24 cellular contexts compared by ENCODE assay signal in genomic region chr1:225541383-225541782, GRCh38.
DNase-seq lines count a peak whose midpoint lies in the region; ATAC-seq and TF ChIP-seq lines count a peak whose summit lies in the region.
"Had no signal": no experiment of that assay in that cellular context is flagged by ENCODE, and none has a peak within 500 bp of the region (broad histone marks: within the 10 kb centered on the region; RNA-seq: fewer than 3 reads in every experiment).

No MANE protein-coding gene starts in this region.

- intact Hi-C loops in sigmoid colon (cut with DNase I) = no loop called here
- intact Hi-C loops in naive thymus-derived CD4-positive, alpha-beta T cell (cut with micrococcal nuclease) = no loop called here
- intact Hi-C loops in heart right ventricle (cut with DNase I) = no loop called here
- intact Hi-C loops in ascending aorta (cut with DNase I) = no loop called here

- H3K36me3 Mint-ChIP-seq in WTC11 = no peaks in the 10 kb centered on the region
- no peaks in the 10 kb centered on the region for H3K36me3 Mint-ChIP-seq in naive thymus-derived CD4-positive, alpha-beta T cell
- H3K36me3 Mint-ChIP-seq: CD4-positive, alpha-beta memory T cell had no signal

- no peak for TF ChIP-seq EP300 in sigmoid colon (IDR thresholded peaks at IDR 0.05)

- WGBS in sigmoid colon, 2 donors = 93 to 94% methylated on average over 9 of the region's 9 CpGs
- WGBS in heart right ventricle, 2 donors = 81 to 87% methylated on average over 9 of the region's 9 CpGs

- H3K4me3 Mint-ChIP-seq in WTC11 = no peak overlapping the region
- H3K4me3 Mint-ChIP-seq in naive thymus-derived CD4-positive, alpha-beta T cell = no peak overlapping the region
- H3K4me3 Mint-ChIP-seq: CD4-positive, alpha-beta memory T cell had no signal

- no peak for TF ChIP-seq POLR2A in sigmoid colon (IDR thresholded peaks at IDR 0.05)

- H3K4me3 ChIP-seq in sigmoid colon = no peak overlapping the region
- H3K4me3 ChIP-seq in naive thymus-derived CD4-positive, alpha-beta T cell (ENCODE audit: low read length) = no peak overlapping the region
- no peak overlapping the region for H3K4me3 ChIP-seq in heart right ventricle
- H3K4me3 ChIP-seq in ascending aorta = no peak overlapping the region
- H3K4me3 ChIP-seq: A549, PC-9, SJCRH30 had no signal

- no peaks in the 10 kb centered on the region for H3K27me3 ChIP-seq in sigmoid colon
- no peaks in the 10 kb centered on the region for H3K27me3 ChIP-seq in naive thymus-derived CD4-positive, alpha-beta T cell (ENCODE audit: control insufficient read depth in 2 of 2, insufficient read depth in 2 of 2, low read length in 2 of 2)
- H3K27me3 ChIP-seq in heart right ventricle = no peaks in the 10 kb centered on the region
- H3K27me3 ChIP-seq in ascending aorta = no peaks in the 10 kb centered on the region
- H3K27me3 ChIP-seq: SJCRH30 had no signal

- H3K9me3 Mint-ChIP-seq in WTC11 = no peaks in the 10 kb centered on the region
- H3K9me3 Mint-ChIP-seq in naive thymus-derived CD4-positive, alpha-beta T cell = no peaks in the 10 kb centered on the region
- H3K9me3 Mint-ChIP-seq: CD4-positive, alpha-beta memory T cell had no signal

- POLR2A ChIA-PET in WTC11 (lab: Charles Lee) = no interaction called here
- POLR2A ChIA-PET in naive thymus-derived CD4-positive, alpha-beta T cell (lab: Charles Lee) = no interaction called here

- H3K9me3 ChIP-seq in sigmoid colon (no peaks in the 10 kb centered on the region), heart right ventricle (no peaks in the 10 kb centered on the region), ascending aorta (no peaks in the 10 kb centered on the region)
- H3K9me3 ChIP-seq in naive thymus-derived CD4-positive, alpha-beta T cell (ENCODE audit: control insufficient read depth in 2 of 3, low read length in 3 of 3) = no peaks in the 10 kb centered on the region
- H3K9me3 ChIP-seq: A549, SJCRH30 had no signal

- H3K36me3 ChIP-seq in sigmoid colon (no peaks in the 10 kb centered on the region), heart right ventricle (no peaks in the 10 kb centered on the region), ascending aorta (no peaks in the 10 kb centered on the region)
- H3K36me3 ChIP-seq in naive thymus-derived CD4-positive, alpha-beta T cell (ENCODE audit: control insufficient read depth in 2 of 3, insufficient read depth in 3 of 3, low read length in 3 of 3) = no peaks in the 10 kb centered on the region

- H3K27ac ChIP-seq in sigmoid colon (peak overlapping the region in 3 of 4 donors; percentile 43 to 63 (median 63)), heart right ventricle (no peak overlapping the region), ascending aorta (no peak overlapping the region)
- no peak overlapping the region for H3K27ac ChIP-seq in naive thymus-derived CD4-positive, alpha-beta T cell (ENCODE audit: low read depth, low read length)
- H3K27ac ChIP-seq: A549, HL-60, PC-9, SJCRH30 had no signal

- TF ChIP-seq CTCF in WTC11 (IDR thresholded peaks at IDR 0.05) = no peak
- TF ChIP-seq CTCF in sigmoid colon (IDR thresholded peaks at IDR 0.05) = no peak
- no peak for TF ChIP-seq CTCF in heart right ventricle (IDR thresholded peaks at IDR 0.05)
- TF ChIP-seq CTCF in ascending aorta (IDR thresholded peaks at IDR 0.05) = no peak

- no peak for ATAC-seq in WTC11
- no peak for ATAC-seq in naive thymus-derived CD4-positive, alpha-beta T cell
- ATAC-seq in heart right ventricle = no peak
- ATAC-seq in HG02970 (IDR thresholded peaks at IDR 0.05; ENCODE audit: low FRiP score, unreplicated experiment) = no peak
- ATAC-seq: A549, HCT116, Right ventricle myocardium inferior had no signal

- H3K27ac Mint-ChIP-seq in WTC11 = peak overlapping the region; percentile 69; the same call in 1 of the 2 replicates
- no peak overlapping the region for H3K27ac Mint-ChIP-seq in naive thymus-derived CD4-positive, alpha-beta T cell
- H3K27ac Mint-ChIP-seq: CD4-positive, alpha-beta memory T cell had no signal

- no peaks in the 10 kb centered on the region for H3K27me3 Mint-ChIP-seq in WTC11 (ENCODE audit: low read depth)
- peaks cover 9 to 35% (median 11%) of the 10 kb centered on the region in 5 donors for H3K27me3 Mint-ChIP-seq in naive thymus-derived CD4-positive, alpha-beta T cell

- peak; percentile 38 for DNase-seq in MV-4-11 (lab: John Stamatoyannopoulos, UW)
- no peak for DNase-seq in WTC11 (ENCODE audit: low spot score)
- peak; percentile 40 for DNase-seq in dedifferentiated amniotic fluid mesenchymal stem cell (ENCODE audit: extremely low spot score)
- DNase-seq in sigmoid colon = no peak
- DNase-seq in naive thymus-derived CD4-positive, alpha-beta T cell = no peak
- no peak for DNase-seq in heart right ventricle
- no peak for DNase-seq in ascending aorta (ENCODE audit: low spot score in 2 of 2)
- DNase-seq: C1 segment of cervical spinal cord; CD4-positive, alpha-beta memory T cell; COR-L47; DMS53; NCI-H1105; NCI-H1436 treated with DMSO at 0.1 percent for 48 hours; NCI-H1930; NCI-H446; NCI-H524 treated with DMSO at 0.1 percent for 48 hours; NCI-H774; PC-9; SJCRH30 had no signal

- peaks cover 63% of the 10 kb centered on the region for H3K4me1 Mint-ChIP-seq in WTC11
- peaks cover 0 to 2% (median 0%) of the 10 kb centered on the region in 7 donors for H3K4me1 Mint-ChIP-seq in naive thymus-derived CD4-positive, alpha-beta T cell
- H3K4me1 Mint-ChIP-seq: CD4-positive, alpha-beta memory T cell had no signal

- CTCF ChIA-PET in WTC11 (lab: Charles Lee) = interaction anchor here (0.6 to 1.2 kb wide), 3 partner anchors 67 to 331 kb away, joined by 3 to 4 read pairs (median 3); no protein-coding TSS in a partner anchor
- CTCF ChIA-PET in naive thymus-derived CD4-positive, alpha-beta T cell (lab: Charles Lee) = no interaction called here

- H3K4me1 ChIP-seq in sigmoid colon = peaks cover 0 to 85% (median 70%) of the 10 kb centered on the region in 4 donors
- H3K4me1 ChIP-seq in naive thymus-derived CD4-positive, alpha-beta T cell (ENCODE audit: control insufficient read depth in 2 of 2, insufficient read depth in 2 of 2, low read length in 2 of 2) = no peaks in the 10 kb centered on the region
- peaks cover 0 to 69% (median 28%) of the 10 kb centered on the region in 9 donors for H3K4me1 ChIP-seq in heart right ventricle
- peaks cover 0 to 15% of the 10 kb centered on the region in 2 donors for H3K4me1 ChIP-seq in ascending aorta

TF ChIP-seq in WTC11, 78 proteins besides CTCF, POLR2A, EP300 and RAD21 (continues in another document):
- no peak for TF ChIP-seq GABPB1 (CRISPR knock-in tag; IDR thresholded peaks at IDR 0.05)
- no peak for TF ChIP-seq AFF4 (CRISPR knock-in tag; IDR thresholded peaks at IDR 0.05; ENCODE audit: borderline replicate concordance)
- TF ChIP-seq ZNF671 (CRISPR knock-in tag; IDR thresholded peaks at IDR 0.05) = no peak
- no peak for TF ChIP-seq NFATC4 (CRISPR knock-in tag; IDR thresholded peaks at IDR 0.05)
- TF ChIP-seq JAZF1 (CRISPR knock-in tag; IDR thresholded peaks at IDR 0.05) = no peak
- TF ChIP-seq ZMAT4 (CRISPR knock-in tag; IDR thresholded peaks at IDR 0.05) = no peak
- TF ChIP-seq GTF2I (CRISPR knock-in tag; conservative IDR thresholded peaks at IDR 0.05) = no peak
- TF ChIP-seq ATF6 (CRISPR knock-in tag; IDR thresholded peaks at IDR 0.05) = no peak
- no peak for TF ChIP-seq CREM (CRISPR knock-in tag; IDR thresholded peaks at IDR 0.05)

Comparison
In these comparisons a context has a peak if more than half of its experiments do, and no peak if none do; other contexts are left out.
1. DNase-seq: peak in MV-4-11 (single experiment) and dedifferentiated amniotic fluid mesenchymal stem cell (single experiment); none in WTC11 (single experiment), sigmoid colon (single experiment), naive thymus-derived CD4-positive, alpha-beta T cell (0 of 9), heart right ventricle (0 of 2) and ascending aorta (0 of 2).
2. H3K27ac ChIP-seq: peak in sigmoid colon (3 of 4); none in naive thymus-derived CD4-positive, alpha-beta T cell (single experiment), heart right ventricle (0 of 10) and ascending aorta (0 of 2).